ENCODE assay signal across 8 cellular contexts in the genomic region with DNA sequence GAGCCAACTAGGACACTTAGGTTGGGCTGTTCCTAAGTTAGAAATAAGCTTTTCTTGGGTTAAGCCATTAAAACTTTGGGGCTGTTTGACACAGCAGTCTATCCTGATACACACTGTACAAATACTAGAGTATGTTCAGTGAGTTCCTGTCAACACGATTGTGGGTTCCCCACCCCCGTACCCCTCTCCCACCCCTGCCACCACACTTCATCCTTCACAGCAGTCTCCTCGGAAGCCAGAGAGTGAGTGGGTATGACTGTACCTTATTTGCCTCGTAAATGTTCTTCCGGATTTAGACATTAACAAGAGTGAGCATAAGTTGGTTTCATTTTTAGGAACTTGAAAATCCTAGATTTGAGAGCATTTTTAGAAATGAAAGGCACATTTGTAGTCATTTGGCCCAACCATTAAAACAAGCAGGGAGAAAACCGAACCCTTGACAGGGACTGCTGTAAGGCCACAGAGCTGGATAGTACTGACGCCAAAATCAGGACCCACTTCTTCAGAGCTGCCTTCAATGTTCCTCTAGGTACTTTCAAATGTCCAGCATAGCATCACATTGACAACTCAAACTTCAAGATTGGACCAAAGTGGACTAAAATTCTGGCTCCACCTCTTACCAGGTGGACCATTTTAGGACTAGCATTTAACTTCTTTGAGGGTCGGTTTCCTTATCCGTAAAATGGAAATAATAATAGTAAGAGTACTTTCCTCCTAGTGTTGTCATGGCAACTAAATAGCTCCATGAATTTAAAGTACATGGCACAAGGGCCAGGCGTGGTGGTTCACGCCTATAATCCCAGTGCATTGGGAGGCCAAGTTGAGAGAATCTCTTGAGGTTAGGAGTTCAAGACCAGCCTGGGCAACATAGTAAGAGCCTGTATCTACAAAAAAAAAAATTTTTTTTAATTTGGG.
DNase-seq lines count a peak whose midpoint lies in the region; ATAC-seq and TF ChIP-seq lines count a peak whose summit lies in the region.

No MANE protein-coding gene starts in this region.

- DNase-seq in CD1c-positive myeloid dendritic cell (ENCODE audit: extremely low spot score) (peak; percentile 67), lower leg skin (ENCODE audit: low spot score in 2 of 2) (no peak), HuH-7.5 (ENCODE audit: low spot score) (no peak)
- peak; percentile 59 to 63 for DNase-seq in activated T-cell treated with anti-CD3 and anti-CD28 coated beads, Interleukin-2, amount 50 U/mL, for 72 hours
- peak; percentile 36 for DNase-seq in stimulated activated CD4-positive, alpha-beta T cell treated with anti-CD3 and anti-CD28 coated beads, Interleukin-12 subunit alpha, Interleukin-12 subunit beta, amount 100 ng/mL, for 4 hours

- peak; percentile 64 for ATAC-seq in GM19468 (IDR thresholded peaks at IDR 0.05; ENCODE audit: extremely low read depth, unreplicated experiment)
- peak; percentile 76 for ATAC-seq in HG03558 (IDR thresholded peaks at IDR 0.05; ENCODE audit: extremely low read depth, unreplicated experiment)
- peak; percentile 97 for ATAC-seq in activated T-cell treated with anti-CD3 and anti-CD28 coated beads, Interleukin-2, amount 50 U/mL, for 72 hours (replicated peaks in 1 of 2)
- no peak for ATAC-seq in gastroesophageal sphincter

- no peaks in the 10 kb centered on the region for H3K27me3 Mint-ChIP-seq in activated T-cell treated with anti-CD3 and anti-CD28 coated beads, Interleukin-2, amount 50 U/mL, for 72 hours (ENCODE audit: low read depth)

- peak overlapping the region; percentile 63 to 80 for H3K4me3 Mint-ChIP-seq in activated T-cell treated with anti-CD3 and anti-CD28 coated beads, Interleukin-2, amount 50 U/mL, for 72 hours

- TF ChIP-seq CTCF in lower leg skin (IDR thresholded peaks at IDR 0.05), result no peak
- TF ChIP-seq CTCF in gastroesophageal sphincter (IDR thresholded peaks at IDR 0.05), result no peak

- 84 to 86% methylated on average over 11 of the region's 11 CpGs for WGBS in lower leg skin, 2 donors
- WGBS in gastroesophageal sphincter (ENCODE audit: low coverage in 1 of 2), 2 donors, result 76 to 97% methylated on average over 5 to 8 of the region's 11 CpGs

- H3K27ac ChIP-seq in gastroesophageal sphincter, result no peak overlapping the region

- intact Hi-C loops in lower leg skin (cut with DNase I; ENCODE audit: low total_unique reads), result no loop called here

- no peaks in the 10 kb centered on the region for H3K36me3 ChIP-seq in gastroesophageal sphincter

- peaks cover 46% of the 10 kb centered on the region for H3K4me1 Mint-ChIP-seq in activated T-cell treated with anti-CD3 and anti-CD28 coated beads, Interleukin-2, amount 50 U/mL, for 72 hours (ENCODE audit: low read depth)

- H3K27ac Mint-ChIP-seq in activated T-cell treated with anti-CD3 and anti-CD28 coated beads, Interleukin-2, amount 50 U/mL, for 72 hours, result peak overlapping the region; percentile 74

- H3K36me3 Mint-ChIP-seq in activated T-cell treated with anti-CD3 and anti-CD28 coated beads, Interleukin-2, amount 50 U/mL, for 72 hours (ENCODE audit: insufficient read depth in 2 of 2), result no peaks in the 10 kb centered on the region

- no peaks in the 10 kb centered on the region for H3K4me1 ChIP-seq in gastroesophageal sphincter

- no peaks in the 10 kb centered on the region for H3K9me3 ChIP-seq in gastroesophageal sphincter

- no peaks in the 10 kb centered on the region for H3K27me3 ChIP-seq in gastroesophageal sphincter

- H3K9me3 Mint-ChIP-seq in activated T-cell treated with anti-CD3 and anti-CD28 coated beads, Interleukin-2, amount 50 U/mL, for 72 hours, result no peaks in the 10 kb centered on the region

- TF ChIP-seq EP300 in gastroesophageal sphincter (IDR thresholded peaks at IDR 0.05), result no peak

- H3K4me3 ChIP-seq in lower leg skin (ENCODE audit: low read depth, poor library complexity, severe bottlenecking) (no peak overlapping the region), gastroesophageal sphincter (no peak overlapping the region)

- no peak for TF ChIP-seq POLR2A in lower leg skin (IDR thresholded peaks at IDR 0.05)
- TF ChIP-seq POLR2A in gastroesophageal sphincter (IDR thresholded peaks at IDR 0.05), result no peak

Comparison
In these comparisons a context has a peak if more than half of its experiments do, and no peak if none do; other contexts are left out.
1. DNase-seq: peak in CD1c-positive myeloid dendritic cell (single experiment), activated T-cell treated with anti-CD3 and anti-CD28 coated beads, Interleukin-2, amount 50 U/mL, for 72 hours (2 of 2) and stimulated activated CD4-positive, alpha-beta T cell treated with anti-CD3 and anti-CD28 coated beads, Interleukin-12 subunit alpha, Interleukin-12 subunit beta, amount 100 ng/mL, for 4 hours (single experiment); none in lower leg skin (0 of 2) and HuH-7.5 (single experiment).